ENCODE assay signal across 1 cellular context in the genomic region with DNA sequence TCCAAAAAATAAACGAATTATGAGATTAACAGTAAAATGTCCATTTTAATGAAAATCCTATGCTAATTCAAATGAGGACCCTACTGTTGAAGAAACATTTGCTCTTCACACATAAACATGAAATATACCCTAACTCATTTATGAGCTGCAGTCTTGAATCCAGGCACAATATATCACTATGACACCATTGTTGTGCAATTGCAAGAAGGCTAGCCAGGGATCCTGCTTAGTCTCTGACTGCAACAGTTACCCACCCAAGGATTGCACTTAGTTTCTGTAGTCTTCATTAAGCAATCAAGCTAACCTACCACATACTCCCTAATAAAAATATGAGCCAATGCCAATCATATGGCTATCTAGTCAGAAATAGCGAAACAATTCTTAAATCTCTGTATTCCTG.
TF ChIP-seq lines count a peak whose summit lies in the region.

No MANE protein-coding gene starts in this region.

TF ChIP-seq in SK-N-SH, 30 proteins besides CTCF, POLR2A, EP300 and RAD21 (continued from another document):
- TF ChIP-seq, protein P1, sequence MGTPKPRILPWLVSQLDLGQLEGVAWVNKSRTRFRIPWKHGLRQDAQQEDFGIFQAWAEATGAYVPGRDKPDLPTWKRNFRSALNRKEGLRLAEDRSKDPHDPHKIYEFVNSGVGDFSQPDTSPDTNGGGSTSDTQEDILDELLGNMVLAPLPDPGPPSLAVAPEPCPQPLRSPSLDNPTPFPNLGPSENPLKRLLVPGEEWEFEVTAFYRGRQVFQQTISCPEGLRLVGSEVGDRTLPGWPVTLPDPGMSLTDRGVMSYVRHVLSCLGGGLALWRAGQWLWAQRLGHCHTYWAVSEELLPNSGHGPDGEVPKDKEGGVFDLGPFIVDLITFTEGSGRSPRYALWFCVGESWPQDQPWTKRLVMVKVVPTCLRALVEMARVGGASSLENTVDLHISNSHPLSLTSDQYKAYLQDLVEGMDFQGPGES (IDR thresholded peaks at IDR 0.05; ENCODE audit: low read depth, low read length): no peak
- TF ChIP-seq, protein P2, sequence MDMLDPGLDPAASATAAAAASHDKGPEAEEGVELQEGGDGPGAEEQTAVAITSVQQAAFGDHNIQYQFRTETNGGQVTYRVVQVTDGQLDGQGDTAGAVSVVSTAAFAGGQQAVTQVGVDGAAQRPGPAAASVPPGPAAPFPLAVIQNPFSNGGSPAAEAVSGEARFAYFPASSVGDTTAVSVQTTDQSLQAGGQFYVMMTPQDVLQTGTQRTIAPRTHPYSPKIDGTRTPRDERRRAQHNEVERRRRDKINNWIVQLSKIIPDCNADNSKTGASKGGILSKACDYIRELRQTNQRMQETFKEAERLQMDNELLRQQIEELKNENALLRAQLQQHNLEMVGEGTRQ (IDR thresholded peaks at IDR 0.05; ENCODE audit: borderline replicate concordance, low read depth, low read length): no peak
- no peak for TF ChIP-seq TAF1 (IDR thresholded peaks at IDR 0.05; ENCODE audit: borderline replicate concordance, low read depth, low read length)
